In genomic region chr6:81820979-81821378, GRCh38 we compare ENCODE assay signal across 16 cellular contexts.
DNase-seq lines count a peak whose midpoint lies in the region; ATAC-seq and TF ChIP-seq lines count a peak whose summit lies in the region.
"Had no signal": no experiment of that assay in that cellular context is flagged by ENCODE, and none has a peak within 500 bp of the region (broad histone marks: within the 10 kb centered on the region; RNA-seq: fewer than 3 reads in every experiment).

No MANE protein-coding gene starts in this region.

- DNase-seq in OCI-LY7 (ENCODE audit: low spot score): peak; percentile 1
- no peak for DNase-seq in KBM-7
- DNase-seq in GM23248: no peak
- DNase-seq: activated CD4-positive, alpha-beta T cell treated with anti-CD3 and anti-CD28 coated beads for 4 hours; brain microvascular endothelial cell; CD8-positive, alpha-beta T cell; endodermal cell; naive thymus-derived CD8-positive, alpha-beta T cell; NCI-H2029 treated with DMSO at 0.1 percent for 48 hours; PC-9; right cardiac atrium had no signal

- H3K4me2 ChIP-seq in OCI-LY7 (ENCODE audit: low read length): no peak overlapping the region
- no peak overlapping the region for H3K4me2 ChIP-seq in GM23248 (ENCODE audit: unreplicated experiment)
- H3K4me2 ChIP-seq: PC-9 had no signal

- in situ Hi-C loops in KBM-7 (cut with MboI; ENCODE audit: low pct_unique_long_range_greater_than_20kb, low sequenced_read_pairs) (no loop called here), GM23248 (cut with MboI) (no loop called here)

- intact Hi-C loops in OCI-LY7 (cut with micrococcal nuclease; ENCODE audit: unreplicated experiment): no loop called here

- POLR2A ChIA-PET in OCI-LY7 (lab: Charles Lee): interaction anchor here (0.9 kb wide), 1 partner anchor 212 kb away, joined by 3 read pairs; no protein-coding TSS in a partner anchor

- H3K9me3 ChIP-seq in OCI-LY7 (ENCODE audit: low read length) (no peaks in the 10 kb centered on the region), mucosa of stomach (ENCODE audit: control insufficient read depth, low read length) (no peaks in the 10 kb centered on the region), GM23248 (ENCODE audit: low read depth) (no peaks in the 10 kb centered on the region)
- H3K9me3 ChIP-seq: HAP-1 had no signal

- H3K36me3 ChIP-seq in OCI-LY7 (ENCODE audit: insufficient read depth, low read length) (no peaks in the 10 kb centered on the region), mucosa of stomach (ENCODE audit: control insufficient read depth, insufficient read depth, low read length) (no peaks in the 10 kb centered on the region), GM23248 (ENCODE audit: low read depth) (no peaks in the 10 kb centered on the region)
- H3K36me3 ChIP-seq: brain microvascular endothelial cell, HAP-1 had no signal

- CTCF ChIA-PET in OCI-LY7 (lab: Charles Lee; ENCODE audit: unreplicated experiment): no interaction called here

- H3K27me3 ChIP-seq in mucosa of stomach (ENCODE audit: control insufficient read depth, insufficient read depth, low read length) (no peaks in the 10 kb centered on the region), GM23248 (replicated peaks; ENCODE audit: insufficient read depth) (no peaks in the 10 kb centered on the region)
- H3K27me3 ChIP-seq: brain microvascular endothelial cell had no signal

- no peak for TF ChIP-seq CTCF in OCI-LY7 (conservative IDR thresholded peaks at IDR 0.05; ENCODE audit: low read length)

- H3K79me2 ChIP-seq in OCI-LY7 (ENCODE audit: insufficient read depth, low read depth, low read length) (no peaks in the 10 kb centered on the region), GM23248 (ENCODE audit: insufficient read depth) (no peaks in the 10 kb centered on the region)

- BruUV-seq in OCI-LY7 (replicated peaks; lab: Mats Ljungman, UMichigan): no TSS peak

- no peak overlapping the region for H3K4me3 ChIP-seq in OCI-LY7 (ENCODE audit: low read depth, low read length, poor library complexity, severe bottlenecking)
- no peak overlapping the region for H3K4me3 ChIP-seq in mucosa of stomach (ENCODE audit: low read length)
- H3K4me3 ChIP-seq in GM23248: no peak overlapping the region
- H3K4me3 ChIP-seq: HAP-1, PC-9 had no signal

- H3K4me1 ChIP-seq in OCI-LY7 (ENCODE audit: insufficient read depth, low read length, poor library complexity, severe bottlenecking): peaks cover 4% of the 10 kb centered on the region
- peaks cover 45% of the 10 kb centered on the region for H3K4me1 ChIP-seq in mucosa of stomach (ENCODE audit: control insufficient read depth, insufficient read depth, low read length)
- no peaks in the 10 kb centered on the region for H3K4me1 ChIP-seq in GM23248 (ENCODE audit: insufficient read depth)
- H3K4me1 ChIP-seq: HAP-1 had no signal

- ATAC-seq in GM18498 (IDR thresholded peaks at IDR 0.05; ENCODE audit: unreplicated experiment) (peak; percentile 62), GM21786 (IDR thresholded peaks at IDR 0.05; ENCODE audit: unreplicated experiment) (peak; percentile 46), HG02884 (IDR thresholded peaks at IDR 0.05; ENCODE audit: unreplicated experiment) (no peak)
- ATAC-seq: CD8-positive, alpha-beta T cell; naive thymus-derived CD8-positive, alpha-beta T cell; right cardiac atrium had no signal

- H3K27ac ChIP-seq in OCI-LY7 (ENCODE audit: low read depth, low read length, poor library complexity, severe bottlenecking) (no peak overlapping the region), GM23248 (no peak overlapping the region)
- H3K27ac ChIP-seq: brain microvascular endothelial cell, PC-9 had no signal

- 84 to 94% methylated on average over 1 of the region's 1 CpG for WGBS in GM23248 (ENCODE audit: low coverage in 1 of 2, low lambda C conversion rate in 2 of 2, missing lambda C conversion rate in 2 of 2), 2 experiments

- H4K20me1 ChIP-seq in OCI-LY7 (ENCODE audit: insufficient read depth, low read length) (no peaks in the 10 kb centered on the region), GM23248 (ENCODE audit: insufficient read depth) (no peaks in the 10 kb centered on the region)

- H3K9me2 ChIP-seq in OCI-LY7 (ENCODE audit: insufficient read depth, low read length): no peaks in the 10 kb centered on the region
- H3K9me2 ChIP-seq in GM23248 (ENCODE audit: insufficient read depth): no peaks in the 10 kb centered on the region

- peak overlapping the region; percentile 24 for H3K9ac ChIP-seq in mucosa of stomach (ENCODE audit: low read length)
- no peak overlapping the region for H3K9ac ChIP-seq in GM23248

- H3F3A ChIP-seq in GM23248 (ENCODE audit: insufficient read depth): no peaks in the 10 kb centered on the region

- H2AFZ ChIP-seq in OCI-LY7 (ENCODE audit: low read length) (no peak overlapping the region), GM23248 (no peak overlapping the region)
- H2AFZ ChIP-seq: PC-9 had no signal
